14 cellular contexts compared by ENCODE assay signal in genomic region chr22:27150530-27150909, GRCh38.
DNase-seq lines count a peak whose midpoint lies in the region; ATAC-seq and TF ChIP-seq lines count a peak whose summit lies in the region.
"Had no signal": no experiment of that assay in that cellular context is flagged by ENCODE, and none has a peak within 500 bp of the region (broad histone marks: within the 10 kb centered on the region; RNA-seq: fewer than 3 reads in every experiment).

No MANE protein-coding gene starts in this region.

- TF ChIP-seq CTCF in epithelial cell of esophagus (IDR thresholded peaks at IDR 0.05; ENCODE audit: insufficient read depth, low read depth, low read length, missing control alignments), result no peak
- no peak for TF ChIP-seq CTCF in GM23338 (conservative IDR thresholded peaks at IDR 0.05; ENCODE audit: low read depth in 2 of 2)

- H3K4me1 ChIP-seq in skeletal muscle satellite cell (ENCODE audit: control insufficient read depth, insufficient read depth, low read length), result peaks cover 13% of the 10 kb centered on the region
- H3K4me1 ChIP-seq in GM23338 (ENCODE audit: insufficient read depth), result no peaks in the 10 kb centered on the region
- H3K4me1 ChIP-seq: foreskin keratinocyte, parathyroid adenoma had no signal

- no peak overlapping the region for H2AFZ ChIP-seq in GM23338
- H2AFZ ChIP-seq: parathyroid adenoma had no signal

- no peaks in the 10 kb centered on the region for H3K9me2 ChIP-seq in GM23338 (ENCODE audit: insufficient read depth)

- no peaks in the 10 kb centered on the region for H3K79me2 ChIP-seq in GM23338 (replicated peaks; ENCODE audit: insufficient read depth)
- H3K79me2 ChIP-seq: parathyroid adenoma had no signal

- H3K4me3 ChIP-seq in epithelial cell of esophagus (ENCODE audit: low read length), result no peak overlapping the region
- no peak overlapping the region for H3K4me3 ChIP-seq in skeletal muscle satellite cell (ENCODE audit: low read length)
- H3K4me3 ChIP-seq in GM23338, result no peak overlapping the region

- H3K9me3 ChIP-seq in skeletal muscle satellite cell (replicated peaks; ENCODE audit: low read length), result no peaks in the 10 kb centered on the region

- no peak for DNase-seq in activated T-cell treated with anti-CD3 and anti-CD28 coated beads, Interleukin-2, amount 50 U/mL, for 72 hours
- DNase-seq in activated T-cell treated with anti-CD3 and anti-CD28 coated beads, Interleukin-2, amount 50 U/mL, for 1 hour, result no peak
- DNase-seq in NOMO-1 treated with dmso at 0.1 percent for 144 hours (lab: John Stamatoyannopoulos, UW; ENCODE audit: unreplicated experiment), result peak; percentile 85
- DNase-seq in epithelial cell of esophagus (ENCODE audit: low read depth), result peak; percentile 17
- DNase-seq in H4 (ENCODE audit: low spot score), result no peak
- no peak for DNase-seq in NCI-H1417 treated with DMSO at 0.1 percent for 48 hours (lab: John Stamatoyannopoulos, UW)
- no peak for DNase-seq in GM23338 (ENCODE audit: low spot score)
- DNase-seq: activated CD4-positive, alpha-beta memory T cell treated with anti-CD3 and anti-CD28 coated beads, Interleukin-2, amount 10 ng/mL, durations not matched to agents 7 days and 5 days; foreskin keratinocyte; mesendoderm had no signal

- no peak overlapping the region for H3K27ac ChIP-seq in GM23338 (ENCODE audit: low read depth)
- H3K27ac ChIP-seq: foreskin keratinocyte, parathyroid adenoma, RWPE1 had no signal

- H3K9ac ChIP-seq in skeletal muscle satellite cell (ENCODE audit: low read depth, low read length), result no peak overlapping the region
- H3K9ac ChIP-seq: parathyroid adenoma had no signal

- H3K36me3 ChIP-seq in skeletal muscle satellite cell (ENCODE audit: insufficient read depth, low read length) (no peaks in the 10 kb centered on the region), GM23338 (ENCODE audit: insufficient read depth) (no peaks in the 10 kb centered on the region)

- peak overlapping the region in 1 of 2 donors; percentile 13 for H3K4me3 Mint-ChIP-seq in activated T-cell treated with anti-CD3 and anti-CD28 coated beads, Interleukin-2, amount 50 U/mL, for 72 hours
- H3K4me3 Mint-ChIP-seq in GM23338, result no peak overlapping the region
- H3K4me3 Mint-ChIP-seq: activated CD4-positive, alpha-beta memory T cell treated with anti-CD3 and anti-CD28 coated beads, Interleukin-2, amount 10 ng/mL, durations not matched to agents 7 days and 5 days had no signal

- peaks cover 34% of the 10 kb centered on the region for H3K27me3 Mint-ChIP-seq in activated T-cell treated with anti-CD3 and anti-CD28 coated beads, Interleukin-2, amount 50 U/mL, for 72 hours (ENCODE audit: low read depth)
- peaks cover 3% of the 10 kb centered on the region for H3K27me3 Mint-ChIP-seq in GM23338 (ENCODE audit: insufficient read depth, low read depth, poor library complexity)

- H3K4me1 Mint-ChIP-seq in activated T-cell treated with anti-CD3 and anti-CD28 coated beads, Interleukin-2, amount 50 U/mL, for 72 hours (ENCODE audit: low read depth), result peaks cover 6% of the 10 kb centered on the region
- peaks cover 9% of the 10 kb centered on the region for H3K4me1 Mint-ChIP-seq in GM23338

- ATAC-seq in activated T-cell treated with anti-CD3 and anti-CD28 coated beads, Interleukin-2, amount 50 U/mL, for 72 hours (replicated peaks in 1 of 2), result peak; percentile 34 to 52
- ATAC-seq in GM23338, result no peak
- ATAC-seq: foreskin keratinocyte, HepG2 had no signal

- no peaks in the 10 kb centered on the region for H4K20me1 ChIP-seq in GM23338 (replicated peaks; ENCODE audit: insufficient read depth)

- H3K4me2 ChIP-seq in skeletal muscle satellite cell (ENCODE audit: low read length) (peak overlapping the region; percentile 53), GM23338 (no peak overlapping the region)

- H3F3A ChIP-seq in GM23338 (replicated peaks; ENCODE audit: low read depth), result no peaks in the 10 kb centered on the region

- H3K27me3 ChIP-seq in skeletal muscle satellite cell (ENCODE audit: control insufficient read depth, insufficient read depth, low read length) (no peaks in the 10 kb centered on the region), GM23338 (ENCODE audit: insufficient read depth) (no peaks in the 10 kb centered on the region)
- H3K27me3 ChIP-seq: foreskin keratinocyte had no signal

- H3K36me3 Mint-ChIP-seq in activated T-cell treated with anti-CD3 and anti-CD28 coated beads, Interleukin-2, amount 50 U/mL, for 72 hours (ENCODE audit: insufficient read depth in 2 of 2), result peaks cover 2 to 3% of the 10 kb centered on the region in 2 donors
- H3K36me3 Mint-ChIP-seq in GM23338 (ENCODE audit: low read depth), result no peaks in the 10 kb centered on the region

- peaks cover 5 to 7% of the 10 kb centered on the region in 2 donors for H3K9me3 Mint-ChIP-seq in activated T-cell treated with anti-CD3 and anti-CD28 coated beads, Interleukin-2, amount 50 U/mL, for 72 hours
- no peaks in the 10 kb centered on the region for H3K9me3 Mint-ChIP-seq in GM23338
- H3K9me3 Mint-ChIP-seq: activated CD4-positive, alpha-beta memory T cell treated with anti-CD3 and anti-CD28 coated beads, Interleukin-2, amount 10 ng/mL, durations not matched to agents 7 days and 5 days had no signal

- H3K27ac Mint-ChIP-seq in activated T-cell treated with anti-CD3 and anti-CD28 coated beads, Interleukin-2, amount 50 U/mL, for 72 hours, result no peak overlapping the region
- no peak overlapping the region for H3K27ac Mint-ChIP-seq in GM23338
- H3K27ac Mint-ChIP-seq: activated CD4-positive, alpha-beta memory T cell treated with anti-CD3 and anti-CD28 coated beads, Interleukin-2, amount 10 ng/mL, durations not matched to agents 7 days and 5 days had no signal

TF ChIP-seq in GM23338, 12 proteins besides CTCF, POLR2A, EP300 and RAD21:
- TF ChIP-seq STAT1 (IDR thresholded peaks at IDR 0.05; ENCODE audit: unreplicated experiment) (no peak), EZH2 (IDR thresholded peaks at IDR 0.05; ENCODE audit: low read depth, unreplicated experiment) (no peak), JUNB (IDR thresholded peaks at IDR 0.05; ENCODE audit: unreplicated experiment) (no peak), REST (IDR thresholded peaks at IDR 0.05; ENCODE audit: unreplicated experiment) (no peak), POLR2AphosphoS5 (IDR thresholded peaks at IDR 0.05; ENCODE audit: low read depth) (no peak)

Comparison
In these comparisons a context has a peak if more than half of its experiments do, and no peak if none do; other contexts are left out.
1. DNase-seq: peak in NOMO-1 treated with dmso at 0.1 percent for 144 hours (single experiment) and epithelial cell of esophagus (single experiment); none in activated T-cell treated with anti-CD3 and anti-CD28 coated beads, Interleukin-2, amount 50 U/mL, for 72 hours (0 of 2), activated T-cell treated with anti-CD3 and anti-CD28 coated beads, Interleukin-2, amount 50 U/mL, for 1 hour (single experiment), H4 (single experiment), NCI-H1417 treated with DMSO at 0.1 percent for 48 hours (single experiment) and GM23338 (single experiment).